ENCODE assay signal across 11 cellular contexts in the genomic region with DNA sequence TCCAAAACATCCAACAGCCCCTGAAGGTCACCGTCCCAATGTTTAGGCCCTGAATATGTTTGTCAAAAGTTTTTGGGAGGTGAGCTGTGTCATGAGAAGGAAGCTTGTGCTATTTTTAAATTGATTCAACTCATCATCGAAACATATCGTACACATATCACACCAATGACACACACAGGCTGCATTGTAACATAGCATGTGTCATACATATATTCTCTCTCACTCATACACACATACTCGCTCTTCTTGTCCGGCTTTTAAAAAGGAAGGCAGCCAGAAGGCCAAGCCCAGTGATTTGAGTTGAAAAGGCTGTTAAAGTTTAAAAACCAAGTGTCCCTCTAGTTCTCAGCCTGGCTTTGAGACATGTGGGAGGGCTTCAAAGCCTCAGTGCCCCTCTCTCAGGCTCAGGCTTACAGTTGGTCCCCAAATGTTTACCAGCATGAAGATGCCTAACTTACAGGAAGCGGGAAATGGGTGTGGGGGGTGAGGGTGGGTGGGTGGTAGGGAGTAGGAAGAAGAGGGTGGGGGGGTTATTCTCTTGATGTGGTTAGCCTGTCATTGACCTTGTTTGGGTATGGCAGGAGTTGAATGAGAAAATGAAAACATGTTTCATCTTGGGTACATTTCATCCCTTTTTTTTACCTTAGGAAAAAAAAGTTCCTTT. TPM values are rescaled to one million over a fixed set of nuclear protein-coding genes. Genes with fewer than 3 reads are reported as not detected.
DNase-seq lines count a peak whose midpoint lies in the region; ATAC-seq and TF ChIP-seq lines count a peak whose summit lies in the region.
"Had no signal": no experiment of that assay in that cellular context is flagged by ENCODE, and none has a peak within 500 bp of the region (broad histone marks: within the 10 kb centered on the region; RNA-seq: fewer than 3 reads in every experiment).

No MANE protein-coding gene starts in this region.

- CTCF ChIA-PET in AG04449 (lab: Yijun Ruan, JAX), result interaction anchor here (0.8 to 5.0 kb wide), 4 partner anchors 17 to 598 kb away, joined by 3 to 58 read pairs (median 8); no protein-coding TSS in a partner anchor
- CTCF ChIA-PET in activated CD4-positive, alpha-beta memory T cell treated with anti-CD3 and anti-CD28 coated beads, Interleukin-2, amount 10 ng/mL, durations not matched to agents 7 days and 5 days (lab: Charles Lee), result interaction anchor here (0.5 to 2.2 kb wide), 10 partner anchors 10 to 651 kb away, joined by 3 to 13 read pairs (median 4); no protein-coding TSS in a partner anchor
- CTCF ChIA-PET in A673 (lab: Charles Lee), result no interaction called here

- no peak for TF ChIP-seq CTCF in AG04449 (IDR thresholded peaks at IDR 0.05; ENCODE audit: insufficient read depth, low read length, missing control alignments)
- TF ChIP-seq CTCF in fibroblast of the aortic adventitia (IDR thresholded peaks at IDR 0.05; ENCODE audit: insufficient read depth, low read length), result no peak
- no peak for TF ChIP-seq CTCF in A673 (conservative IDR thresholded peaks at IDR 0.05; ENCODE audit: low read depth, low read length)

- H3K27ac ChIP-seq in A673 (ENCODE audit: low read depth, low read length, poor library complexity, severe bottlenecking), result no peak overlapping the region

- BruUV-seq in A673 (replicated peaks; lab: Mats Ljungman, UMichigan), result no TSS peak

- no peaks in the 10 kb centered on the region for H3K9me3 ChIP-seq in A673 (ENCODE audit: low read depth, low read length, poor library complexity, severe bottlenecking)

- H3K4me3 ChIP-seq in AG04449 (ENCODE audit: low read depth, low read length) (no peak overlapping the region), fibroblast of the aortic adventitia (ENCODE audit: low read depth, low read length) (no peak overlapping the region), A673 (ENCODE audit: low read depth, low read length, poor library complexity, severe bottlenecking) (no peak overlapping the region)

- intact Hi-C loops in A673 (cut with micrococcal nuclease; ENCODE audit: unreplicated experiment), result loop anchor here (5.0 to 10.0 kb wide), 2 partner anchors 222 to 351 kb away; no protein-coding TSS in a partner anchor

- POLR2A ChIA-PET in AG04449 (lab: Yijun Ruan, JAX) (no interaction called here), A673 (lab: Charles Lee; ENCODE audit: low non-redundant PET) (no interaction called here)
- POLR2A ChIA-PET in activated CD4-positive, alpha-beta memory T cell treated with anti-CD3 and anti-CD28 coated beads, Interleukin-2, amount 10 ng/mL, durations not matched to agents 7 days and 5 days (lab: Charles Lee), result interaction anchor here (0.6 to 6.0 kb wide), 15 partner anchors 16 to 437 kb away, joined by 3 to 207 read pairs (median 5); no protein-coding TSS in a partner anchor

- H3K4me3 Mint-ChIP-seq in activated CD4-positive, alpha-beta memory T cell treated with anti-CD3 and anti-CD28 coated beads, Interleukin-2, amount 10 ng/mL, durations not matched to agents 7 days and 5 days, result peak overlapping the region; percentile 59

- H3K4me1 ChIP-seq in A673 (ENCODE audit: insufficient read depth, low read length, poor library complexity, severe bottlenecking), result peaks cover 14% of the 10 kb centered on the region

- H3K9me3 Mint-ChIP-seq in activated CD4-positive, alpha-beta memory T cell treated with anti-CD3 and anti-CD28 coated beads, Interleukin-2, amount 10 ng/mL, durations not matched to agents 7 days and 5 days, result no peaks in the 10 kb centered on the region

- H3K27me3 Mint-ChIP-seq in activated CD4-positive, alpha-beta memory T cell treated with anti-CD3 and anti-CD28 coated beads, Interleukin-2, amount 10 ng/mL, durations not matched to agents 7 days and 5 days, result no peaks in the 10 kb centered on the region

- H3K36me3 Mint-ChIP-seq in activated CD4-positive, alpha-beta memory T cell treated with anti-CD3 and anti-CD28 coated beads, Interleukin-2, amount 10 ng/mL, durations not matched to agents 7 days and 5 days (ENCODE audit: low read depth), result peaks cover 23% of the 10 kb centered on the region

- peak overlapping the region; percentile 85 for H3K27ac Mint-ChIP-seq in activated CD4-positive, alpha-beta memory T cell treated with anti-CD3 and anti-CD28 coated beads, Interleukin-2, amount 10 ng/mL, durations not matched to agents 7 days and 5 days

- no peak for ATAC-seq in GM18861 (IDR thresholded peaks at IDR 0.05; ENCODE audit: unreplicated experiment)

- DNase-seq in AG04449 (ENCODE audit: low read depth, low spot score), result peak; percentile 47
- peak; percentile 82 for DNase-seq in EL
- DNase-seq in activated CD4-positive, alpha-beta memory T cell treated with anti-CD3 and anti-CD28 coated beads, Interleukin-2, amount 10 ng/mL, durations not matched to agents 7 days and 5 days, result no peak
- DNase-seq in fibroblast of the aortic adventitia (ENCODE audit: low read depth), result peak; percentile 72
- no peak for DNase-seq in cerebellum (ENCODE audit: low spot score)
- DNase-seq in A673 (ENCODE audit: low spot score), result no peak
- DNase-seq in DMS 273 (lab: John Stamatoyannopoulos, UW; ENCODE audit: unreplicated experiment), result no peak
- DNase-seq: DMS 273 treated with DMSO at 0.1 percent for 48 hours; Karpas-422; stimulated activated CD4-positive, alpha-beta T cell treated with anti-CD3 and anti-CD28 coated beads, Interleukin-15, amount 100 ng/mL, for 24 hours had no signal

- H3K36me3 ChIP-seq in A673 (ENCODE audit: insufficient read depth, low read length, poor library complexity, severe bottlenecking), result no peaks in the 10 kb centered on the region

- H3K27me3 ChIP-seq in A673 (replicated peaks; ENCODE audit: insufficient read depth, low read depth, low read length, poor library complexity), result peaks cover 15% of the 10 kb centered on the region

- H3K4me1 Mint-ChIP-seq in activated CD4-positive, alpha-beta memory T cell treated with anti-CD3 and anti-CD28 coated beads, Interleukin-2, amount 10 ng/mL, durations not matched to agents 7 days and 5 days, result peaks cover 43% of the 10 kb centered on the region

RNA-seq across cellular contexts. Expression of a gene that starts 3.3 kb away (rescaled TPM):
- 100 to 1,000 TPM; 112 to 115 TPM for total RNA-seq in activated CD4-positive, alpha-beta memory T cell treated with anti-CD3 and anti-CD28 coated beads, Interleukin-2, amount 10 ng/mL, durations not matched to agents 7 days and 5 days
- total RNA-seq in fibroblast of the aortic adventitia (ENCODE audit: low replicate concordance) (1.4 and 2.8 TPM in 2 replicates), cerebellum (0.45 TPM), A673 (2021) (not detected in 2 replicates)

Comparison
In these comparisons a context has a peak if more than half of its experiments do, and no peak if none do; other contexts are left out.
1. DNase-seq: peak in AG04449 (single experiment), EL (single experiment) and fibroblast of the aortic adventitia (single experiment); none in activated CD4-positive, alpha-beta memory T cell treated with anti-CD3 and anti-CD28 coated beads, Interleukin-2, amount 10 ng/mL, durations not matched to agents 7 days and 5 days (single experiment), cerebellum (single experiment), A673 (single experiment) and DMS 273 (single experiment).
2. RNA of a gene that starts 3.3 kb away (total RNA-seq): 112 to 115 TPM in activated CD4-positive, alpha-beta memory T cell treated with anti-CD3 and anti-CD28 coated beads, Interleukin-2, amount 10 ng/mL, durations not matched to agents 7 days and 5 days; 1.4 to 2.8 TPM in fibroblast of the aortic adventitia, 0.45 TPM in cerebellum (single experiment) and not detected in A673; every median in the first group is over 10 times any median in the second.